In genomic region chr6:57089687-57090457, GRCh38 we compare ENCODE assay signal across 8 cellular contexts. TPM values are rescaled to one million over a fixed set of nuclear protein-coding genes. Genes with fewer than 3 reads are reported as not detected.
DNase-seq lines count a peak whose midpoint lies in the region; ATAC-seq, FAIRE-seq and TF ChIP-seq lines count a peak whose summit lies in the region.

A gene with protein sequence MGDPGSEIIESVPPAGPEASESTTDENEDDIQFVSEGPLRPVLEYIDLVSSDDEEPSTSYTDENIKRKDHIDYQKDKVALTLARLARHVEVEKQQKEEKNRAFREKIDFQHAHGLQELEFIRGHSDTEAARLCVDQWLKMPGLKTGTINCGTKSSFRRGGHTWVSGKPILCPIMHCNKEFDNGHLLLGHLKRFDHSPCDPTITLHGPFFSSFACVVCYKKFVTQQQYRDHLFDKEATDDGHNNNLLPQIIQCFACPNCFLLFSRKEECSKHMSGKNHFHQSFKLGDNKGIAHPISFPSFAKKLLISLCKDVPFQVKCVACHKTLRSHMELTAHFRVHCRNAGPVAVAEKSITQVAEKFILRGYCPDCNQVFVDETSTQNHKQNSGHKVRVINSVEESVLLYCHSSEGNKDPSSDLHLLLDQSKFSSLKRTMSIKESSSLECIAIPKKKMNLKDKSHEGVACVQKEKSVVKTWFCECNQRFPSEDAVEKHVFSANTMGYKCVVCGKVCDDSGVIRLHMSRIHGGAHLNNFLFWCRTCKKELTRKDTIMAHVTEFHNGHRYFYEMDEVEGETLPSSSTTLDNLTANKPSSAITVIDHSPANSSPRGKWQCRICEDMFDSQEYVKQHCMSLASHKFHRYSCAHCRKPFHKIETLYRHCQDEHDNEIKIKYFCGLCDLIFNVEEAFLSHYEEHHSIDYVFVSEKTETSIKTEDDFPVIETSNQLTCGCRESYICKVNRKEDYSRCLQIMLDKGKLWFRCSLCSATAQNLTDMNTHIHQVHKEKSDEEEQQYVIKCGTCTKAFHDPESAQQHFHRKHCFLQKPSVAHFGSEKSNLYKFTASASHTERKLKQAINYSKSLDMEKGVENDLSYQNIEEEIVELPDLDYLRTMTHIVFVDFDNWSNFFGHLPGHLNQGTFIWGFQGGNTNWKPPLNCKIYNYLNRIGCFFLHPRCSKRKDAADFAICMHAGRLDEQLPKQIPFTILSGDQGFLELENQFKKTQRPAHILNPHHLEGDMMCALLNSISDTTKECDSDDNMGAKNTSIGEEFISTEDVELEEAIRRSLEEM (plus strand): TSS chr6:57090188. CDS start chr6:57090254, 66 bp downstream.

- H3K4me3 ChIP-seq in esophagus muscularis mucosa: peak within 1 kb of the TSS; percentile 60 to 73 (median 62)

- ATAC-seq in GM21786 (IDR thresholded peaks at IDR 0.05; ENCODE audit: unreplicated experiment): peak; percentile 92
- ATAC-seq in activated T-cell treated with anti-CD3 and anti-CD28 coated beads, Interleukin-2, amount 50 U/mL, for 72 hours (replicated peaks in 1 of 2): peak; percentile 92 to 93

- intact Hi-C loops in esophagus muscularis mucosa (cut with DNase I): loop anchor here (5.0 kb wide), 1 partner anchor 43 kb away; the partner anchor contains the start of gene KIAA1586

- H3K27ac ChIP-seq in KOPT-K1 (ENCODE audit: low read depth, low read length, poor library complexity, severe bottlenecking): peak within 1 kb of the TSS; percentile 67
- H3K27ac ChIP-seq in esophagus muscularis mucosa (replicated peaks in 1 of 4): peak within 1 kb of the TSS; percentile 83 to 90 (median 86)

- H3K4me1 ChIP-seq in esophagus muscularis mucosa: peaks cover 23 to 41% (median 37%) of the 10 kb centered on the region in 4 donors

- peak within 1 kb of the TSS; percentile 74 to 85 for H3K4me3 Mint-ChIP-seq in activated T-cell treated with anti-CD3 and anti-CD28 coated beads, Interleukin-2, amount 50 U/mL, for 72 hours

- peak; percentile 86 for FAIRE-seq in RCC 7860 (lab: Jason Lieb, UNC)

- peak in 1 of 3 experiments; percentile 40 for TF ChIP-seq CTCF in esophagus muscularis mucosa (IDR thresholded peaks at IDR 0.05)

- DNase-seq in DMS79 (lab: John Stamatoyannopoulos, UW): peak; percentile 95
- DNase-seq in RCC 7860 (ENCODE audit: low spot score): peak; percentile 85
- peak; percentile 96 to 97 for DNase-seq in activated T-cell treated with anti-CD3 and anti-CD28 coated beads, Interleukin-2, amount 50 U/mL, for 72 hours
- DNase-seq in esophagus muscularis mucosa (ENCODE audit: extremely low spot score): peak; percentile 99
- peak; percentile 99 for DNase-seq in myocyte (ENCODE audit: low read depth)
- DNase-seq in stimulated activated CD8-positive, alpha-beta memory T cell treated with anti-CD3 and anti-CD28 coated beads, Interleukin-7, amount 100 ng/mL, for 48 hours (ENCODE audit: extremely low read depth in 1 of 2, low read depth in 1 of 2): peak; percentile 95

- peaks cover 0 to 18% of the 10 kb centered on the region in 2 donors for H3K36me3 Mint-ChIP-seq in activated T-cell treated with anti-CD3 and anti-CD28 coated beads, Interleukin-2, amount 50 U/mL, for 72 hours (ENCODE audit: insufficient read depth in 2 of 2)

- H3K27ac Mint-ChIP-seq in activated T-cell treated with anti-CD3 and anti-CD28 coated beads, Interleukin-2, amount 50 U/mL, for 72 hours: peak within 1 kb of the TSS; percentile 61

- H3K9me3 ChIP-seq in KOPT-K1 (ENCODE audit: insufficient read depth, low read length, poor library complexity, severe bottlenecking) (no peaks in the 10 kb centered on the region), esophagus muscularis mucosa (no peaks in the 10 kb centered on the region)

- peaks cover 36% of the 10 kb centered on the region for H3K4me1 Mint-ChIP-seq in activated T-cell treated with anti-CD3 and anti-CD28 coated beads, Interleukin-2, amount 50 U/mL, for 72 hours (ENCODE audit: low read depth)

- H3K36me3 ChIP-seq in KOPT-K1 (ENCODE audit: insufficient read depth, low read length) (peaks cover 33% of the 10 kb centered on the region), esophagus muscularis mucosa (peaks cover 0 to 3% (median 0%) of the 10 kb centered on the region in 4 donors)

- no peaks in the 10 kb centered on the region for H3K9me3 Mint-ChIP-seq in activated T-cell treated with anti-CD3 and anti-CD28 coated beads, Interleukin-2, amount 50 U/mL, for 72 hours

- no peak for TF ChIP-seq EP300 in esophagus muscularis mucosa (IDR thresholded peaks at IDR 0.05)

- 1% methylated on average over 12 of the region's 58 CpGs for WGBS in esophagus muscularis mucosa

- H3K27me3 ChIP-seq in esophagus muscularis mucosa: no peaks in the 10 kb centered on the region

- no peaks in the 10 kb centered on the region for H3K27me3 Mint-ChIP-seq in activated T-cell treated with anti-CD3 and anti-CD28 coated beads, Interleukin-2, amount 50 U/mL, for 72 hours (ENCODE audit: low read depth)

- TF ChIP-seq POLR2A in esophagus muscularis mucosa (IDR thresholded peaks at IDR 0.05; ENCODE audit: low read depth): peak; percentile 75

RNA-seq across cellular contexts. Expression of the gene that starts here (rescaled TPM):
- 10 to 100 TPM; 73.8 to 76.2 TPM for total RNA-seq in activated T-cell treated with anti-CD3 and anti-CD28 coated beads, Interleukin-2, amount 50 U/mL, for 72 hours
- total RNA-seq in esophagus muscularis mucosa (10 to 100 TPM; 32.0 to 49.0 (median 38.0) TPM), myocyte (56.7 and 57.3 TPM in 2 replicates)
- polyA plus RNA-seq in myocyte (2012): 11.4 TPM

Comparison
In these comparisons a context has a peak if more than half of its experiments do, and no peak if none do; other contexts are left out.
1. Peak in every context shown above with its lines: DNase-seq, ATAC-seq, H3K4me3 ChIP-seq and H3K27ac ChIP-seq.